22 cellular contexts compared by ENCODE assay signal in the genomic region with DNA sequence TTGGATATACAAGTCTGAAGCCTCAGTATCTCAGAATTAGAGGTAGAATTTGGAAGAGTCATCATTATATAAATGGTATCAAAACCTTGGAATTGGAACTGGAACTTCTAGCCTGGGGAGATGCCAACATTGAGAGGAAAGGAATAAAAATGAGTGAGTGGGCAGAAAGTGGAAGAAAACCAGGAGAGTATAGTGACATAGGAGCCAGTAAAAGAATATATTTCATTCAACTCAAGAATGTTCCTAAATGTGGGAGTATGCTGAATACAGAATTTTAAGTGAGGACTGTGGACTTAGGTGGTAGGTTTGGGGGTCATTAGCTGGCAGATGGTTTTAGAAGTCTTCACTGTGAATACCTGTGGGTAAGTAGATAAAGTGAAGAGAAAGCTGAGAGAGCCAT.
DNase-seq lines count a peak whose midpoint lies in the region; ATAC-seq and TF ChIP-seq lines count a peak whose summit lies in the region.
"Had no signal": no experiment of that assay in that cellular context is flagged by ENCODE, and none has a peak within 500 bp of the region (broad histone marks: within the 10 kb centered on the region; RNA-seq: fewer than 3 reads in every experiment).

No MANE protein-coding gene starts in this region.

- no peak overlapping the region for H2AK5ac ChIP-seq in mesendoderm (ENCODE audit: low read length)

- H3K4me3 Mint-ChIP-seq in HFFc6 = peak overlapping the region; percentile 34
- H3K4me3 Mint-ChIP-seq: activated B cell treated with CpG ODN at 0.5 μM for 24 hours; CD4-positive, alpha-beta T cell had no signal

- H2BK120ac ChIP-seq in mesendoderm (ENCODE audit: low read depth, low read length) = no peak overlapping the region

- no peak overlapping the region for H3K4me2 ChIP-seq in mesendoderm (ENCODE audit: low read length)

- no peaks in the 10 kb centered on the region for H3K9me3 ChIP-seq in transverse colon
- H3K9me3 ChIP-seq: tibial nerve had no signal

- H2BK15ac ChIP-seq in mesendoderm (replicated peaks; ENCODE audit: low read depth) = no peak overlapping the region

- no peaks in the 10 kb centered on the region for H3K79me2 ChIP-seq in mesendoderm (ENCODE audit: control insufficient read depth, insufficient read depth, low read length)

- no peak overlapping the region for H3K56ac ChIP-seq in mesendoderm (ENCODE audit: low read length)

- TF ChIP-seq EP300 in transverse colon (IDR thresholded peaks at IDR 0.05; ENCODE audit: low read depth) = no peak

- no peaks in the 10 kb centered on the region for H3K36me3 ChIP-seq in mesendoderm (ENCODE audit: control insufficient read depth, insufficient read depth, low read length)
- H3K36me3 ChIP-seq in transverse colon = peaks cover 0 to 7% (median 0%) of the 10 kb centered on the region in 4 donors

- peaks cover 5% of the 10 kb centered on the region for H3K9me3 Mint-ChIP-seq in HFFc6
- H3K9me3 Mint-ChIP-seq: activated B cell treated with CpG ODN at 0.5 μM for 24 hours had no signal

- peaks cover 1% of the 10 kb centered on the region; the same call in 1 of the 2 replicates for H3K27me3 Mint-ChIP-seq in HFFc6 (ENCODE audit: insufficient read depth)
- H3K27me3 Mint-ChIP-seq: activated B cell treated with CpG ODN at 0.5 μM for 24 hours; CD4-positive, alpha-beta T cell had no signal

- intact Hi-C loops in transverse colon (cut with DNase I; ENCODE audit: low total_unique reads) = no loop called here

- H3K4ac ChIP-seq in mesendoderm (ENCODE audit: low read depth, low read length) = no peak overlapping the region

- no peak for TF ChIP-seq POLR2A in transverse colon (IDR thresholded peaks at IDR 0.05)

- no peak for ATAC-seq in GM18907 (IDR thresholded peaks at IDR 0.05; ENCODE audit: unreplicated experiment)

- H4K8ac ChIP-seq in mesendoderm (ENCODE audit: low read depth, low read length) = no peak overlapping the region

- no peaks in the 10 kb centered on the region for H3K79me1 ChIP-seq in mesendoderm (ENCODE audit: low read length)

- in situ Hi-C loops in transverse colon (cut with MboI; ENCODE audit: low pct_ligation_motif_present in 1 of 4, low pct_unique_long_range_greater_than_20kb in 1 of 4, low sequenced_read_pairs in 3 of 4) = no loop called here

- no peak overlapping the region for H3K23ac ChIP-seq in mesendoderm (ENCODE audit: low read length)

- peaks cover 84% of the 10 kb centered on the region for H3K4me1 Mint-ChIP-seq in HFFc6 (ENCODE audit: low read depth)
- H3K4me1 Mint-ChIP-seq: activated B cell treated with CpG ODN at 0.5 μM for 24 hours had no signal

- H3K4me1 ChIP-seq in mesendoderm (ENCODE audit: control insufficient read depth, low read depth, low read length) = peaks cover 4% of the 10 kb centered on the region
- peaks cover 0 to 19% (median 3%) of the 10 kb centered on the region in 4 donors for H3K4me1 ChIP-seq in transverse colon

- H3K27ac ChIP-seq in mesendoderm (ENCODE audit: low read depth, low read length) (no peak overlapping the region), transverse colon (no peak overlapping the region)
- H3K27ac ChIP-seq: tibial nerve had no signal

- DNase-seq in A172 (ENCODE audit: low spot score) (peak; percentile 28), HFFc6 (no peak), astrocyte of the hippocampus (ENCODE audit: low read depth, low spot score) (peak; percentile 27), mesendoderm (peak; percentile 28), NCI-H510A treated with DMSO at 0.1 percent for 48 hours (lab: John Stamatoyannopoulos, UW) (no peak), transverse colon (no peak), HuH-7.5 (ENCODE audit: low spot score) (no peak)
- DNase-seq: activated B cell treated with CpG ODN at 0.5 μM for 24 hours; caudate nucleus; CD4-positive, alpha-beta T cell; DMS53; effector memory CD4-positive, alpha-beta T cell; KBM-7; midbrain; NCI-H1092 treated with DMSO at 0.1 percent for 48 hours; NCI-H2107; NCI-H526; retina; SIG-M5; stimulated activated naive CD4-positive, alpha-beta T cell treated with Interleukin-2 at 50 U/mL for 16 hours had no signal

- H3K27me3 ChIP-seq in mesendoderm (ENCODE audit: insufficient read depth, low read length, poor library complexity) (no peaks in the 10 kb centered on the region), transverse colon (no peaks in the 10 kb centered on the region)
- H3K27me3 ChIP-seq: tibial nerve had no signal

- H3K27ac Mint-ChIP-seq in HFFc6 = peak overlapping the region; percentile 86
- H3K27ac Mint-ChIP-seq: activated B cell treated with CpG ODN at 0.5 μM for 24 hours; CD4-positive, alpha-beta T cell had no signal

- no peak overlapping the region for H3K9ac ChIP-seq in mesendoderm (ENCODE audit: low read length)

- H3K18ac ChIP-seq in mesendoderm (ENCODE audit: low read length) = peak overlapping the region; percentile 60

- H3K36me3 Mint-ChIP-seq in HFFc6 (ENCODE audit: low read depth) = peaks cover 59% of the 10 kb centered on the region

- H4K5ac ChIP-seq in mesendoderm (ENCODE audit: low read length) = no peak overlapping the region

- H3K4me3 ChIP-seq in mesendoderm (ENCODE audit: low read length) (no peak overlapping the region), transverse colon (no peak overlapping the region)
- H3K4me3 ChIP-seq: tibial nerve had no signal

- TF ChIP-seq CTCF in HFFc6 (IDR thresholded peaks at IDR 0.05) (no peak), transverse colon (IDR thresholded peaks at IDR 0.05) (no peak)

- H2BK5ac ChIP-seq in mesendoderm (ENCODE audit: low read length) = no peak overlapping the region

Comparison
In these comparisons a context has a peak if more than half of its experiments do, and no peak if none do; other contexts are left out.
1. DNase-seq: peak in A172 (single experiment), astrocyte of the hippocampus (single experiment) and mesendoderm (single experiment); none in HFFc6 (single experiment), NCI-H510A treated with DMSO at 0.1 percent for 48 hours (single experiment), transverse colon (single experiment) and HuH-7.5 (single experiment).